ENCODE assay signal across 37 cellular contexts in genomic region chr12:103172447-103173112, GRCh38.
"Had no signal": no experiment of that assay in that cellular context is flagged by ENCODE, and none has a peak within 500 bp of the region (broad histone marks: within the 10 kb centered on the region; RNA-seq: fewer than 3 reads in every experiment).

No MANE protein-coding gene starts in this region.

- H3K4me3 ChIP-seq: adrenal gland, body of pancreas, breast epithelium had no signal

- H3K36me3 ChIP-seq: adrenal gland, brain microvascular endothelial cell, breast epithelium had no signal

- H3K4me3 Mint-ChIP-seq: activated B cell treated with CpG ODN at 0.5 μM for 24 hours; activated CD4-positive, alpha-beta memory T cell treated with anti-CD3 and anti-CD28 coated beads for 36 hours; activated CD4-positive, alpha-beta T cell treated with anti-CD3 and anti-CD28 coated beads, Interleukin-2, amount 10 ng/mL, durations not matched to agents 24 days and 14 days; activated CD8-positive, alpha-beta T cell treated with anti-CD3 and anti-CD28 coated beads for 36 hours; activated naive CD4-positive, alpha-beta T cell treated with anti-CD3 and anti-CD28 coated beads for 36 hours; activated naive CD8-positive, alpha-beta T cell treated with anti-CD3 and anti-CD28 coated beads for 36 hours; activated T-cell treated with anti-CD3 and anti-CD28 coated beads, Interleukin-2, amount 50 U/mL, for 4 hours; activated T-cell treated with anti-CD3 and anti-CD28 coated beads, Interleukin-2, amount 50 U/mL, for 72 hours; activated T-helper 1 cell treated with anti-CD3 and anti-CD28 coated beads, Interleukin-12 subunit alpha, Interleukin-12 subunit beta, Interleukin-2, Interleukin-4 antibody, amounts not matched to agents 30 ng/mL and 10 ng/mL and 1 ng/mL, durations not matched to agents 14 hours and 24 hours and 36 hours; activated T-helper 17 cell treated with anti-CD3 and anti-CD28 coated beads, Interleukin-2, amount 50 U/mL, for 72 hours; T-helper 1 cell treated with Interleukin-12 subunit alpha and Interleukin-12 subunit beta and Interleukin-4 antibody, amounts not matched to agents 30 μg/mL and 1 μg/mL, for 36 hours; T-helper 2 cell treated with Interferon-gamma antibody and Interleukin-4, amounts not matched to agents 5 μg/mL and 100 μg/mL, for 36 hours had no signal

- H3K27me3 Mint-ChIP-seq: activated B cell treated with CpG ODN at 0.5 μM for 24 hours; activated CD4-positive, alpha-beta memory T cell treated with anti-CD3 and anti-CD28 coated beads for 36 hours; activated CD4-positive, alpha-beta T cell treated with anti-CD3 and anti-CD28 coated beads, Interleukin-2, amount 10 ng/mL, durations not matched to agents 24 days and 14 days; activated CD8-positive, alpha-beta T cell treated with anti-CD3 and anti-CD28 coated beads for 36 hours; activated naive CD8-positive, alpha-beta T cell treated with anti-CD3 and anti-CD28 coated beads for 36 hours; activated T-helper 17 cell treated with anti-CD3 and anti-CD28 coated beads, Interleukin-2, amount 50 U/mL, for 72 hours had no signal

- H3K4me1 ChIP-seq: adrenal gland, body of pancreas, breast epithelium had no signal

- H3K36me3 Mint-ChIP-seq: activated CD4-positive, alpha-beta memory T cell treated with anti-CD3 and anti-CD28 coated beads for 36 hours; activated naive CD4-positive, alpha-beta T cell treated with anti-CD3 and anti-CD28 coated beads, Interleukin-2, amount 50 U/mL, for 72 hours; activated naive CD8-positive, alpha-beta T cell treated with anti-CD3 and anti-CD28 coated beads for 36 hours had no signal

- H3K27ac ChIP-seq: adrenal gland, body of pancreas, brain microvascular endothelial cell, breast epithelium, VCaP had no signal

- H3K9me3 ChIP-seq: adrenal gland, body of pancreas, breast epithelium had no signal

- DNase-seq: activated B cell treated with CpG ODN at 0.5 μM for 24 hours; activated CD4-positive, alpha-beta memory T cell treated with anti-CD3 and anti-CD28 coated beads for 36 hours; activated CD4-positive, alpha-beta T cell treated with anti-CD3 and anti-CD28 coated beads for 4 hours; activated CD4-positive, alpha-beta T cell treated with anti-CD3 and anti-CD28 coated beads, Interleukin-2, amount 10 ng/mL, durations not matched to agents 24 days and 14 days; activated CD4-positive, alpha-beta T cell treated with anti-CD3 and anti-CD28 coated beads, Interleukin-2, amount 50 U/mL, for 1 hour; activated CD4-positive, alpha-beta T cell treated with anti-CD3 and anti-CD28 coated beads, Interleukin-2, amount 50 U/mL, for 4 hours; activated CD4-positive, CD25-positive, alpha-beta regulatory T cell treated with anti-CD3 and anti-CD28 coated beads, Interleukin-2, amount 50 U/mL, for 72 hours; activated CD8-positive, alpha-beta memory T cell treated with anti-CD3 and anti-CD28 coated beads, Interleukin-2, amount 50 U/mL, for 4 hours; activated CD8-positive, alpha-beta T cell treated with anti-CD3 and anti-CD28 coated beads for 36 hours; activated effector memory CD4-positive, alpha-beta T cell treated with anti-CD3 and anti-CD28 coated beads, Interleukin-2, amount 50 U/mL, for 16 hours; activated gamma-delta T cell treated with Interleukin-2 at 50 U/mL for 16 hours; activated naive CD4-positive, alpha-beta T cell; activated naive CD4-positive, alpha-beta T cell treated with anti-CD3 and anti-CD28 coated beads for 36 hours; activated naive CD4-positive, alpha-beta T cell treated with anti-CD3 and anti-CD28 coated beads, Interleukin-2, amount 50 U/mL, for 16 hours; activated naive CD8-positive, alpha-beta T cell treated with anti-CD3 and anti-CD28 coated beads for 36 hours; activated T-cell treated with anti-CD3 and anti-CD28 coated beads for 4 hours; activated T-cell treated with anti-CD3 and anti-CD28 coated beads, Interleukin-2, amount 50 U/mL, for 1 hour; activated T-cell treated with anti-CD3 and anti-CD28 coated beads, Interleukin-2, amount 50 U/mL, for 4 hours; activated T-cell treated with anti-CD3 and anti-CD28 coated beads, Interleukin-2, amount 50 U/mL, for 72 hours; adrenal gland; amniotic stem cell; aorta; body of pancreas; brain microvascular endothelial cell; central memory CD4-positive, alpha-beta T cell; T-helper 1 cell; T-helper 2 cell; T-helper 9 cell had no signal

- FAIRE-seq: astrocyte, TTC549 had no signal

- H3K4me1 Mint-ChIP-seq: activated B cell treated with CpG ODN at 0.5 μM for 24 hours; activated CD4-positive, alpha-beta T cell treated with anti-CD3 and anti-CD28 coated beads, Interleukin-2, amount 10 ng/mL, durations not matched to agents 24 days and 14 days; activated naive CD8-positive, alpha-beta T cell treated with anti-CD3 and anti-CD28 coated beads for 36 hours; activated T-helper 17 cell treated with anti-CD3 and anti-CD28 coated beads, Interleukin-2, amount 50 U/mL, for 72 hours had no signal

- ATAC-seq: activated CD8-positive, alpha-beta T cell treated with anti-CD3 and anti-CD28 coated beads for 36 hours; activated naive CD4-positive, alpha-beta T cell treated with anti-CD3 and anti-CD28 coated beads, Interleukin-2, amount 50 U/mL, for 72 hours; activated T-cell treated with anti-CD3 and anti-CD28 coated beads, Interleukin-2, amount 50 U/mL, for 4 hours; activated T-cell treated with anti-CD3 and anti-CD28 coated beads, Interleukin-2, amount 50 U/mL, for 72 hours; activated T-helper 17 cell treated with anti-CD3 and anti-CD28 coated beads, Interleukin-2, amount 50 U/mL, for 72 hours; body of pancreas had no signal

- H3K27me3 ChIP-seq: adrenal gland, body of pancreas, brain microvascular endothelial cell had no signal

- H3K27ac Mint-ChIP-seq: activated B cell treated with CpG ODN at 0.5 μM for 24 hours; activated CD4-positive, alpha-beta memory T cell treated with anti-CD3 and anti-CD28 coated beads for 36 hours; activated CD4-positive, alpha-beta T cell treated with anti-CD3 and anti-CD28 coated beads, Interleukin-2, amount 10 ng/mL, durations not matched to agents 24 days and 14 days; activated CD8-positive, alpha-beta T cell treated with anti-CD3 and anti-CD28 coated beads for 36 hours; activated naive CD4-positive, alpha-beta T cell treated with anti-CD3 and anti-CD28 coated beads for 36 hours; activated naive CD4-positive, alpha-beta T cell treated with anti-CD3 and anti-CD28 coated beads, Interleukin-2, amount 50 U/mL, for 72 hours; activated naive CD8-positive, alpha-beta T cell treated with anti-CD3 and anti-CD28 coated beads for 36 hours; activated T-cell treated with anti-CD3 and anti-CD28 coated beads, Interleukin-2, amount 50 U/mL, for 72 hours; activated T-helper 1 cell treated with anti-CD3 and anti-CD28 coated beads, Interleukin-12 subunit alpha, Interleukin-12 subunit beta, Interleukin-2, Interleukin-4 antibody, amounts not matched to agents 30 ng/mL and 10 ng/mL and 1 ng/mL, durations not matched to agents 14 hours and 24 hours and 36 hours; activated T-helper 17 cell treated with anti-CD3 and anti-CD28 coated beads, Interleukin-2, amount 50 U/mL, for 72 hours; T-helper 1 cell treated with Interleukin-12 subunit alpha and Interleukin-12 subunit beta and Interleukin-4 antibody, amounts not matched to agents 30 μg/mL and 1 μg/mL, for 36 hours; T-helper 2 cell treated with Interferon-gamma antibody and Interleukin-4, amounts not matched to agents 5 μg/mL and 100 μg/mL, for 36 hours had no signal

- H3K9me3 Mint-ChIP-seq: activated B cell treated with CpG ODN at 0.5 μM for 24 hours; activated CD4-positive, alpha-beta T cell treated with anti-CD3 and anti-CD28 coated beads, Interleukin-2, amount 10 ng/mL, durations not matched to agents 24 days and 14 days; T-helper 1 cell treated with Interleukin-12 subunit alpha and Interleukin-12 subunit beta and Interleukin-4 antibody, amounts not matched to agents 30 μg/mL and 1 μg/mL, for 36 hours; T-helper 2 cell treated with Interferon-gamma antibody and Interleukin-4, amounts not matched to agents 5 μg/mL and 100 μg/mL, for 36 hours had no signal
